Comparison of ENCODE assay signal across 8 cellular contexts in genomic region chr11:130915556-130916237, GRCh38. TPM values are rescaled to one million over a fixed set of nuclear protein-coding genes. Genes with fewer than 3 reads are reported as not detected.
DNase-seq lines count a peak whose midpoint lies in the region; ATAC-seq, FAIRE-seq and TF ChIP-seq lines count a peak whose summit lies in the region.

No MANE protein-coding gene starts in this region.

- peak overlapping the region; percentile 53 for H3K4me3 ChIP-seq in CD8-positive, alpha-beta T cell (ENCODE audit: low read depth, low read length)
- H3K4me3 ChIP-seq in HAP-1 (peak overlapping the region; percentile 25), WERI-Rb-1 (ENCODE audit: low read depth, low read length) (peak overlapping the region; percentile 95), gastroesophageal sphincter (peak overlapping the region; percentile 81 to 95), small intestine (ENCODE audit: low read depth in 1 of 2, low read length in 2 of 2) (peak overlapping the region; percentile 81 to 84)

- DNase-seq in CD8-positive, alpha-beta T cell: peak in 1 of 7 experiments; percentile 3
- DNase-seq in HAP-1 (ENCODE audit: low spot score in 2 of 2) (no peak), WERI-Rb-1 (no peak), small intestine (no peak), glomerular visceral epithelial cell (ENCODE audit: extremely low spot score) (no peak)

- H3K4me3 Mint-ChIP-seq in CD8-positive, alpha-beta T cell: peak overlapping the region; percentile 87

- CTCF ChIA-PET in CD8-positive, alpha-beta T cell (lab: Charles Lee): interaction anchor here (1.0 to 2.8 kb wide), 14 partner anchors 9 to 908 kb away, joined by 3 to 10 read pairs (median 6); no protein-coding TSS in a partner anchor

- peaks cover 34% of the 10 kb centered on the region for H3K4me1 Mint-ChIP-seq in CD8-positive, alpha-beta T cell (ENCODE audit: low read depth)

- no peak for FAIRE-seq in small intestine (lab: Jason Lieb, UNC)

- peak overlapping the region; percentile 74 for H3K27ac ChIP-seq in CD8-positive, alpha-beta T cell (ENCODE audit: low read depth, low read length)
- H3K27ac ChIP-seq in WERI-Rb-1 (peak overlapping the region; percentile 81), gastroesophageal sphincter (peak overlapping the region; percentile 89 to 98 (median 92)), small intestine (ENCODE audit: low read depth in 1 of 2, low read length in 1 of 2) (peak overlapping the region; percentile 67 to 93)

- intact Hi-C loops in CD8-positive, alpha-beta T cell (cut with DNase I, micrococcal nuclease): loop anchor here (1.0 to 10.0 kb wide), 9 partner anchors 598 to 1633 kb away; partner anchors contain the start of genes APLP2 (in 1 of the 2), NFRKB (in 1 of the 2) and PRDM10 (in 1 of the 2)

- H3K36me3 ChIP-seq in CD8-positive, alpha-beta T cell (ENCODE audit: insufficient read depth, low read length): no peaks in the 10 kb centered on the region
- no peaks in the 10 kb centered on the region for H3K36me3 ChIP-seq in HAP-1 (replicated peaks)
- H3K36me3 ChIP-seq in WERI-Rb-1: peaks cover 29% of the 10 kb centered on the region
- H3K36me3 ChIP-seq in gastroesophageal sphincter: peaks cover 0 to 40% of the 10 kb centered on the region in 2 donors
- peaks cover 0 to 2% of the 10 kb centered on the region in 2 donors for H3K36me3 ChIP-seq in small intestine (ENCODE audit: control insufficient read depth in 2 of 2, insufficient read depth in 2 of 2, low read length in 2 of 2)

- H3K4me1 ChIP-seq in CD8-positive, alpha-beta T cell (ENCODE audit: insufficient read depth, low read length): peaks cover 15% of the 10 kb centered on the region
- H3K4me1 ChIP-seq in HAP-1 (peaks cover 4% of the 10 kb centered on the region), gastroesophageal sphincter (peaks cover 0 to 52% (median 18%) of the 10 kb centered on the region in 3 donors), small intestine (ENCODE audit: control insufficient read depth in 2 of 2, insufficient read depth in 1 of 2, low read depth in 1 of 2, low read length in 1 of 2) (peaks cover 1 to 7% of the 10 kb centered on the region in 2 donors)

- peak overlapping the region; percentile 91 for H3K27ac Mint-ChIP-seq in CD8-positive, alpha-beta T cell

- H3K36me3 Mint-ChIP-seq in CD8-positive, alpha-beta T cell: peaks cover 50% of the 10 kb centered on the region

- ATAC-seq in CD8-positive, alpha-beta T cell: peak; percentile 19
- ATAC-seq in gastroesophageal sphincter (no peak), GM21786 (IDR thresholded peaks at IDR 0.05; ENCODE audit: unreplicated experiment) (no peak), GM18867 (IDR thresholded peaks at IDR 0.05; ENCODE audit: unreplicated experiment) (no peak)

- in situ Hi-C loops in HAP-1 (cut with MboI; ENCODE audit: low sequenced_read_pairs): no loop called here

- peaks cover 21% of the 10 kb centered on the region for H3K9me3 Mint-ChIP-seq in CD8-positive, alpha-beta T cell

- TF ChIP-seq EP300 in gastroesophageal sphincter (IDR thresholded peaks at IDR 0.05): no peak

- H3K9me3 ChIP-seq in CD8-positive, alpha-beta T cell (ENCODE audit: low read length): peaks cover 22% of the 10 kb centered on the region
- H3K9me3 ChIP-seq in HAP-1 (no peaks in the 10 kb centered on the region), WERI-Rb-1 (ENCODE audit: severe bottlenecking) (no peaks in the 10 kb centered on the region), gastroesophageal sphincter (no peaks in the 10 kb centered on the region), small intestine (ENCODE audit: control insufficient read depth, low read depth) (no peaks in the 10 kb centered on the region)

- peaks cover 5% of the 10 kb centered on the region for H3K27me3 Mint-ChIP-seq in CD8-positive, alpha-beta T cell (ENCODE audit: low read depth)

- no peak for TF ChIP-seq CTCF in CD8-positive, alpha-beta T cell (IDR thresholded peaks at IDR 0.05)
- TF ChIP-seq CTCF in WERI-Rb-1 (IDR thresholded peaks at IDR 0.05; ENCODE audit: low read depth, low read length) (no peak), gastroesophageal sphincter (IDR thresholded peaks at IDR 0.05) (no peak)

- 80% methylated on average over 1 of the region's 23 CpGs; no CpG with 5 or more reads in 1 of the 2 donors for WGBS in gastroesophageal sphincter (ENCODE audit: low coverage in 1 of 2), 2 donors
- 30 to 43% (median 34%) methylated on average over 23 of the region's 23 CpGs for WGBS in small intestine, 3 donors

- no peak for TF ChIP-seq POLR2A in gastroesophageal sphincter (IDR thresholded peaks at IDR 0.05)

- POLR2A ChIA-PET in CD8-positive, alpha-beta T cell (lab: Charles Lee): interaction anchor here (0.7 to 1.2 kb wide), 3 partner anchors 8 to 1021 kb away, joined by 3 to 4 read pairs (median 3); no protein-coding TSS in a partner anchor

- no peaks in the 10 kb centered on the region for H3K27me3 ChIP-seq in CD8-positive, alpha-beta T cell (ENCODE audit: insufficient read depth, low read length)
- H3K27me3 ChIP-seq in HAP-1 (ENCODE audit: low read depth) (no peaks in the 10 kb centered on the region), WERI-Rb-1 (ENCODE audit: insufficient read depth, low read depth, severe bottlenecking) (no peaks in the 10 kb centered on the region), gastroesophageal sphincter (no peaks in the 10 kb centered on the region), small intestine (ENCODE audit: control insufficient read depth in 2 of 2, insufficient read depth in 2 of 2, low read length in 2 of 2) (no peaks in the 10 kb centered on the region)

RNA-seq across cellular contexts. Expression of gene SNX19, which starts 0.6 kb away (rescaled TPM):
- 10 to 100 TPM; 31.7 to 36.7 TPM for total RNA-seq in CD8-positive, alpha-beta T cell
- total RNA-seq in gastroesophageal sphincter: 100 to 1,000 TPM; 110 to 131 (median 119) TPM
- 10 to 100 TPM in 2 of 3 donors, 1 to 10 TPM in 1; 8.9 to 20.5 (median 14.5) TPM for polyA plus RNA-seq in small intestine

Comparison
In these comparisons a context has a peak if more than half of its experiments do, and no peak if none do; other contexts are left out.
1. H3K4me3 ChIP-seq: peak in every context shown above with its lines; median percentile 95 in WERI-Rb-1; 88 in gastroesophageal sphincter; 82 in small intestine; 53 in CD8-positive, alpha-beta T cell; 25 in HAP-1.